In the genomic region with DNA sequence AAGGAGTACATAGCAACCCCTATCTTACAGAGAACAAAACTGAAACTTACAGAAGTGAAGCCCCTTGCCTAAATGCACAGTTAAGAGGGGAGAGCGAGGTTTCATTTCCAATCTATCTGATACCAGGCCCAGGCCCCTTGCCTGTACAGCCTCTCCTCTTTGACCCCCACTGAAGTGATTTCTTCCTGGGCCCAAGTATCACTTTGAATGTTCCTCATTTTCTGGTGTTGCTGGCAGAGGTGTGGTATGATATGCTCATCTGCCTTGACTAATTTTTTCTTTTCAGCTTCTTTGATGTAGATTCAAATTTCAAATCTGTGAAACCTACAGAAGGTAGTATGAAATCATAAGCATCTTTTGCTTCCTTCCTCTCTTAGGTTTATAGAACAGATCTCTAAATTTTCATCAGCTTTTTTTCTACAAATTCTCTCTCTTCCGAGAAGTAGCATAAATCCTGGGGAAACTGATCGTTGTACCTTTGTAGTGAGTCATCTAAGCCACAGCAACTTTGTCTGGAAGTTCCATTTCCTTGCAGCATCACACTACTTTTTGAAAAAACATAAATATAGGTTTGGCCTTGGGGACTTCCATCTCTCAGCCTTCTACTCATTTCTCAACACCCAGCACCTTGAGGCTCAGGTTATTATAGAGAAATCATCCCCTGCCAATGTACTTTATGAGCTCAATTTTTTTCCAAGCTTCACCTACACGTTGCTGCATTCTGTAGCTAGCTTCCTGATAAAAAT, we compare ENCODE assay signal across 10 cellular contexts.
A peak's percentile ranks its signal among the peaks of the same experiment; 100 is the strongest.
DNase-seq lines count a peak whose midpoint lies in the region; ATAC-seq and TF ChIP-seq lines count a peak whose summit lies in the region.
"Had no signal": no experiment of that assay in that cellular context is flagged by ENCODE, and none has a peak within 500 bp of the region (broad histone marks: within the 10 kb centered on the region; RNA-seq: fewer than 3 reads in every experiment).

No MANE protein-coding gene starts in this region.

- peak; percentile 6 to 31 for DNase-seq in activated CD4-positive, alpha-beta T cell treated with anti-CD3 and anti-CD28 coated beads for 24 hours (ENCODE audit: low read depth in 2 of 2)
- DNase-seq in activated CD4-positive, alpha-beta T cell treated with anti-CD3 and anti-CD28 coated beads, Interleukin-2, amount 50 U/mL, for 4 hours, result no peak
- DNase-seq in activated CD8-positive, alpha-beta T cell treated with anti-CD3 and anti-CD28 coated beads for 36 hours, result peak; percentile 64
- DNase-seq in stimulated activated CD8-positive, alpha-beta memory T cell treated with anti-CD3 and anti-CD28 coated beads, Interleukin-2, amount 100 ng/mL, for 48 hours (ENCODE audit: low read depth in 2 of 2), result peak; percentile 4 to 13
- DNase-seq in NCI-H526 (lab: John Stamatoyannopoulos, UW) (no peak), COLO668 (lab: John Stamatoyannopoulos, UW; ENCODE audit: unreplicated experiment) (no peak), NCI-H510A (lab: John Stamatoyannopoulos, UW) (no peak)
- DNase-seq: 8988T, mesendoderm had no signal

- no peak for TF ChIP-seq CTCF in activated CD8-positive, alpha-beta T cell treated with anti-CD3 and anti-CD28 coated beads for 36 hours (IDR thresholded peaks at IDR 0.05)

- intact Hi-C loops in activated CD8-positive, alpha-beta T cell treated with anti-CD3 and anti-CD28 coated beads for 36 hours (cut with micrococcal nuclease), result loop anchor here (1.0 to 2.0 kb wide), 7 partner anchors 53 to 411 kb away; no protein-coding TSS in a partner anchor

- H3K4me3 Mint-ChIP-seq in activated CD8-positive, alpha-beta T cell treated with anti-CD3 and anti-CD28 coated beads for 36 hours, result peak overlapping the region; percentile 28

- no peaks in the 10 kb centered on the region for H3K36me3 Mint-ChIP-seq in activated CD8-positive, alpha-beta T cell treated with anti-CD3 and anti-CD28 coated beads for 36 hours (ENCODE audit: low read depth)

- no peaks in the 10 kb centered on the region for H3K9me3 Mint-ChIP-seq in activated CD8-positive, alpha-beta T cell treated with anti-CD3 and anti-CD28 coated beads for 36 hours

- CTCF ChIA-PET in activated CD8-positive, alpha-beta T cell treated with anti-CD3 and anti-CD28 coated beads for 36 hours (lab: Charles Lee), result interaction anchor here (0.7 to 1.9 kb wide), 8 partner anchors 14 to 456 kb away, joined by 3 to 6 read pairs (median 3); no protein-coding TSS in a partner anchor

- POLR2A ChIA-PET in activated CD8-positive, alpha-beta T cell treated with anti-CD3 and anti-CD28 coated beads for 36 hours (lab: Charles Lee), result interaction anchor here (0.6 to 2.4 kb wide), 13 partner anchors 53 to 399 kb away, joined by 3 to 12 read pairs (median 3); no protein-coding TSS in a partner anchor

- peaks cover 45% of the 10 kb centered on the region for H3K4me1 Mint-ChIP-seq in activated CD8-positive, alpha-beta T cell treated with anti-CD3 and anti-CD28 coated beads for 36 hours (ENCODE audit: low read depth)

- no peaks in the 10 kb centered on the region for H3K27me3 Mint-ChIP-seq in activated CD8-positive, alpha-beta T cell treated with anti-CD3 and anti-CD28 coated beads for 36 hours

- H3K27ac Mint-ChIP-seq in activated CD8-positive, alpha-beta T cell treated with anti-CD3 and anti-CD28 coated beads for 36 hours, result peak overlapping the region; percentile 97

- peak; percentile 89 for ATAC-seq in HG02884 (IDR thresholded peaks at IDR 0.05; ENCODE audit: unreplicated experiment)
- peak; percentile 91 for ATAC-seq in activated CD8-positive, alpha-beta T cell treated with anti-CD3 and anti-CD28 coated beads for 36 hours

Comparison
In these comparisons a context has a peak if more than half of its experiments do, and no peak if none do; other contexts are left out.
1. DNase-seq: peak in activated CD4-positive, alpha-beta T cell treated with anti-CD3 and anti-CD28 coated beads for 24 hours (2 of 2), activated CD8-positive, alpha-beta T cell treated with anti-CD3 and anti-CD28 coated beads for 36 hours (single experiment) and stimulated activated CD8-positive, alpha-beta memory T cell treated with anti-CD3 and anti-CD28 coated beads, Interleukin-2, amount 100 ng/mL, for 48 hours (2 of 2); none in activated CD4-positive, alpha-beta T cell treated with anti-CD3 and anti-CD28 coated beads, Interleukin-2, amount 50 U/mL, for 4 hours (0 of 2), NCI-H526 (0 of 2), COLO668 (single experiment) and NCI-H510A (single experiment).